1 cellular context compared by ENCODE assay signal in genomic region chr11:61850687-61851086, GRCh38.
TF ChIP-seq lines count a peak whose summit lies in the region.

No MANE protein-coding gene starts in this region.

TF ChIP-seq in GM12878, 131 proteins besides CTCF, POLR2A, EP300 and RAD21:
- no peak for TF ChIP-seq ZNF274 (IDR thresholded peaks at IDR 0.05; ENCODE audit: insufficient read depth, insufficient read length)
- no peak for TF ChIP-seq PML (IDR thresholded peaks at IDR 0.05; ENCODE audit: low read length)
- TF ChIP-seq SMAD5 (IDR thresholded peaks at IDR 0.05; ENCODE audit: low read depth) = no peak
- no peak for TF ChIP-seq PBX3 (IDR thresholded peaks at IDR 0.05; ENCODE audit: insufficient replicate concordance, low read depth, low read length)
- TF ChIP-seq NFIC (IDR thresholded peaks at IDR 0.05; ENCODE audit: low read depth, low read length) = no peak
- no peak for TF ChIP-seq EZH2 (IDR thresholded peaks at IDR 0.05; ENCODE audit: borderline replicate concordance, control insufficient read depth, low read depth, low read length)
- no peak for TF ChIP-seq SIN3A (IDR thresholded peaks at IDR 0.05; ENCODE audit: low read depth, low read length)
- TF ChIP-seq EED (IDR thresholded peaks at IDR 0.05; ENCODE audit: low read depth) = no peak
- TF ChIP-seq CBFB (IDR thresholded peaks at IDR 0.05; ENCODE audit: low read depth) = no peak
- no peak for TF ChIP-seq ZNF592 (IDR thresholded peaks at IDR 0.05)
- no peak for TF ChIP-seq E2F8 (IDR thresholded peaks at IDR 0.05; ENCODE audit: low read depth, partially characterized antibody)
- TF ChIP-seq TARDBP (IDR thresholded peaks at IDR 0.05; ENCODE audit: borderline replicate concordance) = no peak
- no peak for TF ChIP-seq ZBTB4 (CRISPR knock-in tag; IDR thresholded peaks at IDR 0.05)
- no peak for TF ChIP-seq USF1 (IDR thresholded peaks at IDR 0.05; ENCODE audit: borderline replicate concordance, extremely low read length, insufficient read depth, low read depth, low read length)
- TF ChIP-seq, protein P1, sequence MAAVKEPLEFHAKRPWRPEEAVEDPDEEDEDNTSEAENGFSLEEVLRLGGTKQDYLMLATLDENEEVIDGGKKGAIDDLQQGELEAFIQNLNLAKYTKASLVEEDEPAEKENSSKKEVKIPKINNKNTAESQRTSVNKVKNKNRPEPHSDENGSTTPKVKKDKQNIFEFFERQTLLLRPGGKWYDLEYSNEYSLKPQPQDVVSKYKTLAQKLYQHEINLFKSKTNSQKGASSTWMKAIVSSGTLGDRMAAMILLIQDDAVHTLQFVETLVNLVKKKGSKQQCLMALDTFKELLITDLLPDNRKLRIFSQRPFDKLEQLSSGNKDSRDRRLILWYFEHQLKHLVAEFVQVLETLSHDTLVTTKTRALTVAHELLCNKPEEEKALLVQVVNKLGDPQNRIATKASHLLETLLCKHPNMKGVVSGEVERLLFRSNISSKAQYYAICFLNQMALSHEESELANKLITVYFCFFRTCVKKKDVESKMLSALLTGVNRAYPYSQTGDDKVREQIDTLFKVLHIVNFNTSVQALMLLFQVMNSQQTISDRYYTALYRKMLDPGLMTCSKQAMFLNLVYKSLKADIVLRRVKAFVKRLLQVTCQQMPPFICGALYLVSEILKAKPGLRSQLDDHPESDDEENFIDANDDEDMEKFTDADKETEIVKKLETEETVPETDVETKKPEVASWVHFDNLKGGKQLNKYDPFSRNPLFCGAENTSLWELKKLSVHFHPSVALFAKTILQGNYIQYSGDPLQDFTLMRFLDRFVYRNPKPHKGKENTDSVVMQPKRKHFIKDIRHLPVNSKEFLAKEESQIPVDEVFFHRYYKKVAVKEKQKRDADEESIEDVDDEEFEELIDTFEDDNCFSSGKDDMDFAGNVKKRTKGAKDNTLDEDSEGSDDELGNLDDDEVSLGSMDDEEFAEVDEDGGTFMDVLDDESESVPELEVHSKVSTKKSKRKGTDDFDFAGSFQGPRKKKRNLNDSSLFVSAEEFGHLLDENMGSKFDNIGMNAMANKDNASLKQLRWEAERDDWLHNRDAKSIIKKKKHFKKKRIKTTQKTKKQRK (IDR thresholded peaks at IDR 0.05; ENCODE audit: low read depth, low read length) = no peak
- TF ChIP-seq, protein P2, sequence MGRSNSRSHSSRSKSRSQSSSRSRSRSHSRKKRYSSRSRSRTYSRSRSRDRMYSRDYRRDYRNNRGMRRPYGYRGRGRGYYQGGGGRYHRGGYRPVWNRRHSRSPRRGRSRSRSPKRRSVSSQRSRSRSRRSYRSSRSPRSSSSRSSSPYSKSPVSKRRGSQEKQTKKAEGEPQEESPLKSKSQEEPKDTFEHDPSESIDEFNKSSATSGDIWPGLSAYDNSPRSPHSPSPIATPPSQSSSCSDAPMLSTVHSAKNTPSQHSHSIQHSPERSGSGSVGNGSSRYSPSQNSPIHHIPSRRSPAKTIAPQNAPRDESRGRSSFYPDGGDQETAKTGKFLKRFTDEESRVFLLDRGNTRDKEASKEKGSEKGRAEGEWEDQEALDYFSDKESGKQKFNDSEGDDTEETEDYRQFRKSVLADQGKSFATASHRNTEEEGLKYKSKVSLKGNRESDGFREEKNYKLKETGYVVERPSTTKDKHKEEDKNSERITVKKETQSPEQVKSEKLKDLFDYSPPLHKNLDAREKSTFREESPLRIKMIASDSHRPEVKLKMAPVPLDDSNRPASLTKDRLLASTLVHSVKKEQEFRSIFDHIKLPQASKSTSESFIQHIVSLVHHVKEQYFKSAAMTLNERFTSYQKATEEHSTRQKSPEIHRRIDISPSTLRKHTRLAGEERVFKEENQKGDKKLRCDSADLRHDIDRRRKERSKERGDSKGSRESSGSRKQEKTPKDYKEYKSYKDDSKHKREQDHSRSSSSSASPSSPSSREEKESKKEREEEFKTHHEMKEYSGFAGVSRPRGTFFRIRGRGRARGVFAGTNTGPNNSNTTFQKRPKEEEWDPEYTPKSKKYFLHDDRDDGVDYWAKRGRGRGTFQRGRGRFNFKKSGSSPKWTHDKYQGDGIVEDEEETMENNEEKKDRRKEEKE (IDR thresholded peaks at IDR 0.05) = no peak
- TF ChIP-seq NRF1 (conservative IDR thresholded peaks at IDR 0.05; ENCODE audit: low read depth, low read length) = no peak
- no peak for TF ChIP-seq TCF3 (IDR thresholded peaks at IDR 0.05; ENCODE audit: borderline replicate concordance, insufficient read depth, low read depth, low read length)
- TF ChIP-seq CBX5 (IDR thresholded peaks at IDR 0.05; ENCODE audit: low read depth) = no peak
- TF ChIP-seq SMARCA5 (IDR thresholded peaks at IDR 0.05) = no peak
